10 cellular contexts compared by ENCODE assay signal in genomic region chr1:1264868-1265272, GRCh38. TPM values are rescaled to one million over a fixed set of nuclear protein-coding genes. Genes with fewer than 3 reads are reported as not detected.
DNase-seq lines count a peak whose midpoint lies in the region; ATAC-seq, FAIRE-seq and TF ChIP-seq lines count a peak whose summit lies in the region.
"Had no signal": no experiment of that assay in that cellular context is flagged by ENCODE, and none has a peak within 500 bp of the region (broad histone marks: within the 10 kb centered on the region; RNA-seq: fewer than 3 reads in every experiment).

No MANE protein-coding gene starts in this region.

- WGBS in psoas muscle, 3 donors = 77 to 83% (median 83%) methylated on average over 10 of the region's 10 CpGs
- 79 to 88% (median 84%) methylated on average over 10 of the region's 10 CpGs for WGBS in small intestine, 3 donors

- H2AFZ ChIP-seq in OCI-LY3 (ENCODE audit: low read depth, low read length) = no peak overlapping the region

- H3K36me3 ChIP-seq in OCI-LY3 (replicated peaks; ENCODE audit: low read depth, low read length) (peaks cover 39% of the 10 kb centered on the region), psoas muscle (ENCODE audit: insufficient read depth in 1 of 2, low read depth in 1 of 2) (peaks cover 0 to 85% of the 10 kb centered on the region in 2 donors), small intestine (ENCODE audit: control insufficient read depth in 2 of 2, insufficient read depth in 2 of 2, low read length in 2 of 2) (peaks cover 11 to 23% of the 10 kb centered on the region in 2 donors)

- H3K9ac ChIP-seq in OCI-LY3 (ENCODE audit: low read length) = no peak overlapping the region

- peak in 3 of 4 donors; percentile 22 to 25 (median 24) for ATAC-seq in psoas muscle
- no peak for ATAC-seq in GM19023 (IDR thresholded peaks at IDR 0.05; ENCODE audit: unreplicated experiment)
- ATAC-seq in GM18502 (IDR thresholded peaks at IDR 0.05; ENCODE audit: poor library complexity, unreplicated experiment) = no peak

- H3K4me2 ChIP-seq in OCI-LY3 (ENCODE audit: low read length) = no peak overlapping the region

- no peak for FAIRE-seq in small intestine (lab: Jason Lieb, UNC)
- FAIRE-seq: islet of Langerhans had no signal

- H4K20me1 ChIP-seq in OCI-LY3 (ENCODE audit: insufficient read depth, low read length) = peaks cover 12% of the 10 kb centered on the region

- H3K4me1 ChIP-seq in OCI-LY3 (ENCODE audit: low read length) (peaks cover 9% of the 10 kb centered on the region; the same call in 1 of the 2 replicates), psoas muscle (peaks cover 6% of the 10 kb centered on the region), small intestine (ENCODE audit: control insufficient read depth in 2 of 2, insufficient read depth in 1 of 2, low read depth in 1 of 2, low read length in 1 of 2) (no peaks in the 10 kb centered on the region)

- DNase-seq in choroid plexus epithelial cell (ENCODE audit: low read depth) = peak; percentile 95
- no peak for DNase-seq in psoas muscle
- DNase-seq in small intestine = no peak
- no peak for DNase-seq in stimulated activated CD4-positive, alpha-beta T cell treated with anti-CD3 and anti-CD28 coated beads, Interleukin-4, amount 100 ng/mL, for 24 hours
- DNase-seq: NCI-H1436 treated with DMSO at 0.1 percent for 48 hours had no signal

- intact Hi-C loops in psoas muscle (cut with DNase I) = no loop called here

- H3K4me3 ChIP-seq in OCI-LY3 (ENCODE audit: low read length) (no peak overlapping the region), choroid plexus epithelial cell (ENCODE audit: low read depth, low read length) (no peak overlapping the region), psoas muscle (no peak overlapping the region), small intestine (ENCODE audit: low read depth in 1 of 2, low read length in 2 of 2) (no peak overlapping the region)

- no peaks in the 10 kb centered on the region for H3K27me3 ChIP-seq in OCI-LY3 (ENCODE audit: low read depth, low read length)
- H3K27me3 ChIP-seq in psoas muscle (ENCODE audit: insufficient read depth in 3 of 3, low read length in 2 of 3) = no peaks in the 10 kb centered on the region
- no peaks in the 10 kb centered on the region for H3K27me3 ChIP-seq in small intestine (ENCODE audit: control insufficient read depth in 2 of 2, insufficient read depth in 2 of 2, low read length in 2 of 2)

- TF ChIP-seq CTCF in GM12874 (IDR thresholded peaks at IDR 0.05; ENCODE audit: insufficient read depth, low read depth, low read length) (0 out of 2 replicates have a peak, but pooled peaks have one; percentile 8), OCI-LY3 (IDR thresholded peaks at IDR 0.05; ENCODE audit: low read depth, low read length) (peak; percentile 17), choroid plexus epithelial cell (conservative IDR thresholded peaks at IDR 0.05; ENCODE audit: low read depth, low read length) (peak; percentile 75), psoas muscle (IDR thresholded peaks at IDR 0.05) (no peak)

- H3K9me3 ChIP-seq in OCI-LY3 (ENCODE audit: insufficient read depth, low read length) (no peaks in the 10 kb centered on the region), psoas muscle (no peaks in the 10 kb centered on the region), small intestine (ENCODE audit: control insufficient read depth, low read depth) (no peaks in the 10 kb centered on the region)

- H3K27ac ChIP-seq in OCI-LY3 (ENCODE audit: low read length) = no peak overlapping the region
- H3K27ac ChIP-seq in psoas muscle = no peak overlapping the region
- H3K27ac ChIP-seq in small intestine (ENCODE audit: low read depth in 1 of 2, low read length in 1 of 2) = no peak overlapping the region

- peaks cover 38% of the 10 kb centered on the region for H3K79me2 ChIP-seq in OCI-LY3 (ENCODE audit: low read length)

RNA-seq across cellular contexts. Expression of gene UBE2J2, which starts 8.8 kb away (rescaled TPM):
- 10 to 100 TPM; 36.8 to 48.1 (median 42.4) TPM for total RNA-seq in psoas muscle
- 10 to 100 TPM; 44.9 to 80.9 (median 62.3) TPM for polyA plus RNA-seq in psoas muscle
- polyA plus RNA-seq in small intestine = 10 to 100 TPM; 56.2 to 67.0 (median 65.1) TPM

RNA-seq across cellular contexts. Expression of gene SCNN1D, which starts 15.4 kb away (rescaled TPM):
- total RNA-seq in psoas muscle = 1 to 10 TPM; 1.4 to 3.5 (median 1.4) TPM
- polyA plus RNA-seq in psoas muscle (1 to 10 TPM in 2 of 3 donors, under 1 TPM in 1; 0.48 to 2.0 (median 1.6) TPM), small intestine (10 to 100 TPM in 2 of 3 donors, 1 to 10 TPM in 1; 6.5 to 37.1 (median 27.8) TPM)

RNA-seq across cellular contexts. Expression of gene C1QTNF12, which starts 18.3 kb away (rescaled TPM):
- total RNA-seq in psoas muscle = 1 to 10 TPM in 2 of 4 donors, under 1 TPM in 2; 0.75 to 1.4 (median 1.0) TPM
- polyA plus RNA-seq in psoas muscle = under 1 TPM; 0.13 to 0.98 (median 0.36) TPM
- polyA plus RNA-seq in small intestine = 100 to 1,000 TPM in 2 of 3 donors, 10 to 100 TPM in 1; 10.6 to 203 (median 157) TPM

RNA-seq across cellular contexts. Expression of gene B3GALT6, which starts 32.8 kb away (rescaled TPM):
- total RNA-seq in psoas muscle = 10 to 100 TPM in 3 of 4 donors, 1 to 10 TPM in 1; 8.9 to 13.7 (median 11.1) TPM
- polyA plus RNA-seq in psoas muscle (10 to 100 TPM in 2 of 3 donors, 1 to 10 TPM in 1; 7.7 to 30.3 (median 15.6) TPM), small intestine (10 to 100 TPM in 1 of 3 donors, 1 to 10 TPM in 2; 2.7 to 10.2 (median 3.5) TPM)

RNA-seq across cellular contexts. Expression of gene SDF4, which starts 33.1 kb away (rescaled TPM):
- 100 to 1,000 TPM in 1 of 4 donors, 10 to 100 TPM in 3; 70.6 to 109 (median 82.5) TPM for total RNA-seq in psoas muscle
- polyA plus RNA-seq in psoas muscle = 100 to 1,000 TPM in 2 of 3 donors, 10 to 100 TPM in 1; 67.5 to 129 (median 108) TPM
- 100 to 1,000 TPM in 2 of 3 donors, 10 to 100 TPM in 1; 91.2 to 170 (median 132) TPM for polyA plus RNA-seq in small intestine

Comparison
In these comparisons a context has a peak if more than half of its experiments do, and no peak if none do; other contexts are left out.
1. ATAC-seq: peak in psoas muscle (3 of 4); none in GM19023 (single experiment) and GM18502 (single experiment).
2. RNA of gene C1QTNF12, which starts 18.3 kb away (polyA plus RNA-seq): 10.6 to 203 TPM in small intestine; 0.13 to 0.98 TPM in psoas muscle; every median in the first group is over 4 times any median in the second.